8 cellular contexts compared by ENCODE assay signal in genomic region chr12:121610239-121611149, GRCh38. TPM values are rescaled to one million over a fixed set of nuclear protein-coding genes. Genes with fewer than 3 reads are reported as not detected.
A peak's percentile ranks its signal among the peaks of the same experiment; 100 is the strongest.
DNase-seq lines count a peak whose midpoint lies in the region; ATAC-seq lines count a peak whose summit lies in the region.
"Had no signal": no experiment of that assay in that cellular context is flagged by ENCODE, and none has a peak within 500 bp of the region (broad histone marks: within the 10 kb centered on the region; RNA-seq: fewer than 3 reads in every experiment).

No MANE protein-coding gene starts in this region.

- no peak overlapping the region for H3K4me3 Mint-ChIP-seq in central memory CD8-positive, alpha-beta T cell

- H2BK5ac ChIP-seq in mesenchymal stem cell (ENCODE audit: low read depth, low read length, poor library complexity, severe bottlenecking): no peak overlapping the region

- no peak overlapping the region for H2BK12ac ChIP-seq in mesenchymal stem cell (ENCODE audit: low read length in 2 of 2)

- no peak for DNase-seq in central memory CD8-positive, alpha-beta T cell (ENCODE audit: low spot score in 2 of 2)
- DNase-seq in mesenchymal stem cell: peak; percentile 33
- no peak for DNase-seq in stimulated activated CD4-positive, alpha-beta T cell treated with anti-CD3 and anti-CD28 coated beads, Interleukin-4, amount 100 ng/mL, for 4 hours
- DNase-seq: NCI-H2029 had no signal

- no peaks in the 10 kb centered on the region for H3K79me1 ChIP-seq in mesenchymal stem cell (replicated peaks; ENCODE audit: low read length, poor library complexity, severe bottlenecking)

- H3K27ac ChIP-seq in HUES48 (ENCODE audit: low read depth, low read length): peak overlapping the region; percentile 28
- no peak overlapping the region for H3K27ac ChIP-seq in mesenchymal stem cell (ENCODE audit: low read length, poor library complexity, severe bottlenecking)
- peak overlapping the region; percentile 50 for H3K27ac ChIP-seq in temporal lobe (ENCODE audit: low read depth, low read length)

- H3K4me2 ChIP-seq in mesenchymal stem cell (ENCODE audit: low read length, poor library complexity, severe bottlenecking): no peak overlapping the region

- H3K9me3 ChIP-seq in HUES48 (ENCODE audit: control insufficient read depth, insufficient read depth, low read length) (no peaks in the 10 kb centered on the region), mesenchymal stem cell (ENCODE audit: control insufficient read depth, low read length) (no peaks in the 10 kb centered on the region)

- no peak overlapping the region for H2BK15ac ChIP-seq in mesenchymal stem cell (ENCODE audit: low read depth, poor library complexity, severe bottlenecking)

- no peak overlapping the region for H2AFZ ChIP-seq in mesenchymal stem cell (ENCODE audit: low read depth, low read length)

- ATAC-seq in central memory CD8-positive, alpha-beta T cell (replicated peaks; ENCODE audit: extremely low read depth, poor library complexity, severe bottlenecking): no peak
- ATAC-seq in HG03039 (IDR thresholded peaks at IDR 0.05; ENCODE audit: unreplicated experiment): no peak
- no peak for ATAC-seq in GM18909 (IDR thresholded peaks at IDR 0.05; ENCODE audit: poor library complexity, unreplicated experiment)

- H3K4me1 Mint-ChIP-seq in central memory CD8-positive, alpha-beta T cell: peaks cover 12% of the 10 kb centered on the region

- no peaks in the 10 kb centered on the region; the same call in 1 of the 2 replicates for H3K4me1 ChIP-seq in HUES48 (ENCODE audit: control insufficient read depth, insufficient read depth, low read length)
- no peaks in the 10 kb centered on the region for H3K4me1 ChIP-seq in mesenchymal stem cell (ENCODE audit: control insufficient read depth, insufficient read depth, low read depth, low read length)

- H4K91ac ChIP-seq in mesenchymal stem cell (ENCODE audit: low read length): no peak overlapping the region

- no peaks in the 10 kb centered on the region for H3K9me3 Mint-ChIP-seq in central memory CD8-positive, alpha-beta T cell

- no peak overlapping the region for H3K4ac ChIP-seq in mesenchymal stem cell (ENCODE audit: low read depth in 1 of 2, low read length in 2 of 2)

- no peak overlapping the region for H3K18ac ChIP-seq in mesenchymal stem cell (ENCODE audit: low read depth in 1 of 2, low read length in 2 of 2)

- WGBS in mesenchymal stem cell: 55% methylated on average over 9 of the region's 11 CpGs

- H3K27me3 Mint-ChIP-seq in central memory CD8-positive, alpha-beta T cell: no peaks in the 10 kb centered on the region

- peak overlapping the region; percentile 90 for H3K27ac Mint-ChIP-seq in central memory CD8-positive, alpha-beta T cell (ENCODE audit: low read depth)

- no peak overlapping the region for H2AK5ac ChIP-seq in mesenchymal stem cell (ENCODE audit: low read length, severe bottlenecking)

- H2BK120ac ChIP-seq in mesenchymal stem cell (ENCODE audit: low read depth, low read length): no peak overlapping the region

- H3K9ac ChIP-seq in HUES48 (ENCODE audit: low read depth, low read length) (no peak overlapping the region), mesenchymal stem cell (ENCODE audit: low read length) (peak overlapping the region; percentile 85)

- H3K23ac ChIP-seq in mesenchymal stem cell (ENCODE audit: low read length in 2 of 2): no peak overlapping the region

- H4K8ac ChIP-seq in mesenchymal stem cell (ENCODE audit: low read length): no peak overlapping the region

- H3K27me3 ChIP-seq in HUES48 (ENCODE audit: control insufficient read depth, insufficient read depth, low read length): no peaks in the 10 kb centered on the region
- H3K27me3 ChIP-seq in mesenchymal stem cell (ENCODE audit: control insufficient read depth in 1 of 2, insufficient read depth in 1 of 2, low read length in 2 of 2): no peaks in the 10 kb centered on the region

- no peak overlapping the region for H3K14ac ChIP-seq in mesenchymal stem cell (ENCODE audit: low read length in 2 of 2)

- H3K36me3 Mint-ChIP-seq in central memory CD8-positive, alpha-beta T cell (ENCODE audit: insufficient read depth): peaks cover 7% of the 10 kb centered on the region

- H3K36me3 ChIP-seq in HUES48 (ENCODE audit: control insufficient read depth, insufficient read depth, low read length): no peaks in the 10 kb centered on the region
- no peaks in the 10 kb centered on the region for H3K36me3 ChIP-seq in mesenchymal stem cell (ENCODE audit: control insufficient read depth in 1 of 2, insufficient read depth in 2 of 2, low read depth in 1 of 2, low read length in 2 of 2)

- H3K4me3 ChIP-seq in HUES48 (ENCODE audit: low read depth, low read length) (no peak overlapping the region), mesenchymal stem cell (ENCODE audit: insufficient read depth in 1 of 2, low read depth in 1 of 2, low read length in 2 of 2) (no peak overlapping the region)

RNA-seq across cellular contexts. Expression of gene ORAI1, which starts 15.8 kb away (rescaled TPM):
- polyA plus RNA-seq in mesenchymal stem cell (2013, experiment 1 of 2): 31.8 TPM
- 32.0 TPM for polyA plus RNA-seq in mesenchymal stem cell (2013, experiment 2 of 2)
- 1.2 TPM for total RNA-seq in temporal lobe

RNA-seq across cellular contexts. Expression of gene KDM2B, which starts 29.7 kb away (rescaled TPM):
- polyA plus RNA-seq in mesenchymal stem cell (2013, experiment 1 of 2): 15.0 TPM
- 13.5 TPM for polyA plus RNA-seq in mesenchymal stem cell (2013, experiment 2 of 2)
- total RNA-seq in temporal lobe: 65.6 TPM

RNA-seq across cellular contexts. Expression of gene MORN3, which starts 59.0 kb away (rescaled TPM):
- 0.35 TPM for polyA plus RNA-seq in mesenchymal stem cell (2013, experiment 1 of 2)
- 0.44 TPM for polyA plus RNA-seq in mesenchymal stem cell (2013, experiment 2 of 2)
- total RNA-seq in temporal lobe: 4.4 TPM
